In the genomic region with DNA sequence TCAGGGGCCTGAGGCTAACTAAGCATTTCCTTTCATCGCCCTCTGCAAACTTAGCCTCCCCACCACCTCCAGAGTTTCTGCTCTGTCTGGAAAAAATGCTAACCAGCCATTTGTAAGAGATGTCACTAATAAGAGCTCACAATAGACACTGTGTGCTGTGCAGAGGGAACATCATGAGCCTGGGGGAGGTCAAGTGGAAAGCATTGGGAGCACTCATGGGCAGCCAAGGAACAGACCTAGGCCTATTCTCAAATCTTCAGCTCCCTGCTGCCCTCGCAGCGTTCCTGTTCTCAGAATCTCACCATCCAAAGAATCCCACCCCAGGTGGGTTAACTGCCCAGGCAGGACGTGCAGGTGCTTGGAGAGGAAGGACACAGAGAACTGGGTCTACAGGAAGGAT, we compare ENCODE assay signal across 27 cellular contexts.
"Had no signal": no experiment of that assay in that cellular context is flagged by ENCODE, and none has a peak within 500 bp of the region (broad histone marks: within the 10 kb centered on the region; RNA-seq: fewer than 3 reads in every experiment).

No MANE protein-coding gene starts in this region.

- H3K27ac ChIP-seq: Peyer's patch, RWPE1, SJSA1 had no signal

- DNase-seq: activated CD4-positive, alpha-beta T cell treated with anti-CD3 and anti-CD28 coated beads for 4 hours; activated CD8-positive, alpha-beta memory T cell treated with anti-CD3 and anti-CD28 coated beads, Interleukin-2, amount 50 U/mL, for 4 hours; activated CD8-positive, alpha-beta T cell treated with anti-CD3 and anti-CD28 coated beads for 36 hours; activated effector memory CD4-positive, alpha-beta T cell treated with anti-CD3 and anti-CD28 coated beads, Interleukin-2, amount 50 U/mL, for 16 hours; activated naive CD4-positive, alpha-beta T cell treated with Interleukin-2 at 50 U/mL for 16 hours; activated naive CD8-positive, alpha-beta T cell treated with anti-CD3 and anti-CD28 coated beads, Interleukin-2, amount 50 U/mL, for 24 hours; IMR-90; KBM-7; NCI-H1048; NCI-H1417; NCI-H1930; NCI-H2107; NCI-H2171 treated with DMSO at 0.1 percent for 48 hours; NCI-H345; NCI-H510A; NCI-H526 treated with DMSO at 0.1 percent for 48 hours; NK-92 treated with Interleukin-12 subunit alpha and Interleukin-12 subunit beta, amount 100 ng/mL, for 24 hours; OCI-M1; Peyer's patch; SHP77 had no signal

- H3K4me3 ChIP-seq: Peyer's patch, SJSA1 had no signal

- ATAC-seq: activated CD4-positive, CD25-positive, alpha-beta regulatory T cell treated with anti-CD3 and anti-CD28 coated beads, Interleukin-2, amount 50 U/mL, for 24 hours; activated CD8-positive, alpha-beta T cell treated with anti-CD3 and anti-CD28 coated beads for 36 hours; activated naive CD4-positive, alpha-beta T cell treated with anti-CD3 and anti-CD28 coated beads, Interleukin-2, amount 50 U/mL, for 72 hours; activated naive CD8-positive, alpha-beta T cell treated with anti-CD3 and anti-CD28 coated beads, Interleukin-2, amount 50 U/mL, for 24 hours had no signal

- H3K4me3 Mint-ChIP-seq: activated CD8-positive, alpha-beta T cell treated with anti-CD3 and anti-CD28 coated beads for 36 hours; activated naive CD8-positive, alpha-beta T cell treated with anti-CD3 and anti-CD28 coated beads, Interleukin-2, amount 50 U/mL, for 24 hours; activated T-helper 1 cell treated with anti-CD3 and anti-CD28 coated beads, Interleukin-12 subunit alpha, Interleukin-12 subunit beta, Interleukin-2, Interleukin-4 antibody, amounts not matched to agents 30 ng/mL and 10 ng/mL and 1 ng/mL, durations not matched to agents 14 hours and 24 hours and 36 hours; brain; T-helper 1 cell treated with Interleukin-12 subunit alpha and Interleukin-12 subunit beta and Interleukin-4 antibody, amounts not matched to agents 30 μg/mL and 1 μg/mL, for 36 hours had no signal

- H3K27ac Mint-ChIP-seq: activated CD8-positive, alpha-beta T cell treated with anti-CD3 and anti-CD28 coated beads for 36 hours; activated naive CD4-positive, alpha-beta T cell treated with anti-CD3 and anti-CD28 coated beads, Interleukin-2, amount 50 U/mL, for 72 hours; activated naive CD8-positive, alpha-beta T cell treated with anti-CD3 and anti-CD28 coated beads, Interleukin-2, amount 50 U/mL, for 24 hours; activated T-helper 1 cell treated with anti-CD3 and anti-CD28 coated beads, Interleukin-12 subunit alpha, Interleukin-12 subunit beta, Interleukin-2, Interleukin-4 antibody, amounts not matched to agents 30 ng/mL and 10 ng/mL and 1 ng/mL, durations not matched to agents 14 hours and 24 hours and 36 hours; T-helper 1 cell treated with Interleukin-12 subunit alpha and Interleukin-12 subunit beta and Interleukin-4 antibody, amounts not matched to agents 30 μg/mL and 1 μg/mL, for 36 hours had no signal

- H3K4me1 Mint-ChIP-seq: activated naive CD8-positive, alpha-beta T cell treated with anti-CD3 and anti-CD28 coated beads, Interleukin-2, amount 50 U/mL, for 24 hours had no signal

- H3K36me3 Mint-ChIP-seq: activated naive CD4-positive, alpha-beta T cell treated with anti-CD3 and anti-CD28 coated beads, Interleukin-2, amount 50 U/mL, for 72 hours; brain had no signal

- H3K27me3 Mint-ChIP-seq: brain had no signal

- H3K27me3 ChIP-seq: Peyer's patch had no signal

- H3K9me3 ChIP-seq: Peyer's patch, SJSA1 had no signal

- H3K4me1 ChIP-seq: Peyer's patch, SJSA1 had no signal

- H3K9me3 Mint-ChIP-seq: activated naive CD4-positive, alpha-beta T cell treated with anti-CD3 and anti-CD28 coated beads, Interleukin-2, amount 50 U/mL, for 72 hours; activated naive CD8-positive, alpha-beta T cell treated with anti-CD3 and anti-CD28 coated beads, Interleukin-2, amount 50 U/mL, for 24 hours; activated T-helper 1 cell treated with anti-CD3 and anti-CD28 coated beads, Interleukin-12 subunit alpha, Interleukin-12 subunit beta, Interleukin-2, Interleukin-4 antibody, amounts not matched to agents 30 ng/mL and 10 ng/mL and 1 ng/mL, durations not matched to agents 14 hours and 24 hours and 36 hours; T-helper 1 cell treated with Interleukin-12 subunit alpha and Interleukin-12 subunit beta and Interleukin-4 antibody, amounts not matched to agents 30 μg/mL and 1 μg/mL, for 36 hours had no signal

- H3K36me3 ChIP-seq: Peyer's patch, SJSA1 had no signal
